Comparison of ENCODE assay signal across 8 cellular contexts in genomic region chr11:65857500-65858353, GRCh38. TPM values are rescaled to one million over a fixed set of nuclear protein-coding genes. Genes with fewer than 3 reads are reported as not detected.
DNase-seq lines count a peak whose midpoint lies in the region; ATAC-seq and TF ChIP-seq lines count a peak whose summit lies in the region.

Gene CFL1, minus strand, starts transcription at chr11:65858180. Its CDS starts 81 bp downstream, at chr11:65858099.

- TF ChIP-seq CTCF in fibroblast of mammary gland (conservative IDR thresholded peaks at IDR 0.05; ENCODE audit: control insufficient read depth, insufficient read depth, low read depth, low read length) = no peak

- TF ChIP-seq POLR2A in Raji (IDR thresholded peaks at IDR 0.05; ENCODE audit: insufficient read depth, low read depth, low read length) = peak; percentile 97

- H3K36me3 Mint-ChIP-seq in activated T-helper 2 cell treated with anti-CD3 and anti-CD28 coated beads, Interferon-gamma antibody, Interleukin-2, Interleukin-4, amounts not matched to agents 10 μg/mL and 5 μg/mL and 100 μg/mL, durations not matched to agents 14 hours and 24 hours and 36 hours (ENCODE audit: low read depth) = peaks cover 61% of the 10 kb centered on the region
- H3K36me3 Mint-ChIP-seq in natural killer cell treated with Interleukin-12 subunit alpha and Interleukin-12 subunit beta and Interleukin-15 and Interleukin-18, amount 100 ng/mL, for 72 hours = peaks cover 29% of the 10 kb centered on the region

- intact Hi-C loops in activated T-helper 2 cell treated with anti-CD3 and anti-CD28 coated beads, Interferon-gamma antibody, Interleukin-2, Interleukin-4, amounts not matched to agents 10 μg/mL and 5 μg/mL and 100 μg/mL, durations not matched to agents 14 hours and 24 hours and 36 hours (cut with micrococcal nuclease) = loop anchor here (1.0 to 10.0 kb wide), 5 partner anchors 33 to 773 kb away; partner anchors contain the start of genes CCDC85B, CDCA5, EHBP1L1 and FAM89B

- DNase-seq in DMS79 treated with DMSO at 0.1 percent for 48 hours (lab: John Stamatoyannopoulos, UW) = peak; percentile 92
- peak; percentile 96 to 97 for DNase-seq in Kasumi-1 (lab: John Stamatoyannopoulos, UW)
- DNase-seq in activated T-helper 2 cell treated with anti-CD3 and anti-CD28 coated beads, Interferon-gamma antibody, Interleukin-2, Interleukin-4, amounts not matched to agents 10 μg/mL and 5 μg/mL and 100 μg/mL, durations not matched to agents 14 hours and 24 hours and 36 hours (ENCODE audit: low spot score) = peak; percentile 98
- peak; percentile 95 for DNase-seq in fibroblast of mammary gland (ENCODE audit: low read depth)
- peak; percentile 99 for DNase-seq in natural killer cell treated with Interleukin-12 subunit alpha and Interleukin-12 subunit beta and Interleukin-15 and Interleukin-18, amount 100 ng/mL, for 72 hours (ENCODE audit: low spot score)
- DNase-seq in stimulated activated naive CD4-positive, alpha-beta T cell treated with Interleukin-2 at 50 U/mL for 16 hours (lab: John Stamatoyannopoulos, UW) = peak; percentile 97

- peaks cover 33% of the 10 kb centered on the region for H3K4me1 Mint-ChIP-seq in activated T-helper 2 cell treated with anti-CD3 and anti-CD28 coated beads, Interferon-gamma antibody, Interleukin-2, Interleukin-4, amounts not matched to agents 10 μg/mL and 5 μg/mL and 100 μg/mL, durations not matched to agents 14 hours and 24 hours and 36 hours (ENCODE audit: low read depth)
- peaks cover 55 to 63% of the 10 kb centered on the region in 2 donors for H3K4me1 Mint-ChIP-seq in natural killer cell treated with Interleukin-12 subunit alpha and Interleukin-12 subunit beta and Interleukin-15 and Interleukin-18, amount 100 ng/mL, for 72 hours (ENCODE audit: low read depth in 2 of 2)

- H3K9me3 Mint-ChIP-seq in activated T-helper 2 cell treated with anti-CD3 and anti-CD28 coated beads, Interferon-gamma antibody, Interleukin-2, Interleukin-4, amounts not matched to agents 10 μg/mL and 5 μg/mL and 100 μg/mL, durations not matched to agents 14 hours and 24 hours and 36 hours = no peaks in the 10 kb centered on the region
- H3K9me3 Mint-ChIP-seq in natural killer cell treated with Interleukin-12 subunit alpha and Interleukin-12 subunit beta and Interleukin-15 and Interleukin-18, amount 100 ng/mL, for 72 hours = no peaks in the 10 kb centered on the region

- H3K27me3 Mint-ChIP-seq in activated T-helper 2 cell treated with anti-CD3 and anti-CD28 coated beads, Interferon-gamma antibody, Interleukin-2, Interleukin-4, amounts not matched to agents 10 μg/mL and 5 μg/mL and 100 μg/mL, durations not matched to agents 14 hours and 24 hours and 36 hours (ENCODE audit: low read depth) = no peaks in the 10 kb centered on the region
- H3K27me3 Mint-ChIP-seq in natural killer cell treated with Interleukin-12 subunit alpha and Interleukin-12 subunit beta and Interleukin-15 and Interleukin-18, amount 100 ng/mL, for 72 hours = no peaks in the 10 kb centered on the region

- peak; percentile 48 for ATAC-seq in GM21825 (IDR thresholded peaks at IDR 0.05; ENCODE audit: unreplicated experiment)
- ATAC-seq in natural killer cell treated with Interleukin-12 subunit alpha and Interleukin-12 subunit beta and Interleukin-15 and Interleukin-18, amount 100 ng/mL, for 72 hours = peak; percentile 79 to 84

- H3K4me3 ChIP-seq in fibroblast of mammary gland (ENCODE audit: control insufficient read depth, low read depth, low read length) = peak within 1 kb of the TSS; percentile 94

- H3K27ac Mint-ChIP-seq in activated T-helper 2 cell treated with anti-CD3 and anti-CD28 coated beads, Interferon-gamma antibody, Interleukin-2, Interleukin-4, amounts not matched to agents 10 μg/mL and 5 μg/mL and 100 μg/mL, durations not matched to agents 14 hours and 24 hours and 36 hours = peak within 1 kb of the TSS; percentile 97
- peak within 1 kb of the TSS; percentile 97 for H3K27ac Mint-ChIP-seq in natural killer cell treated with Interleukin-12 subunit alpha and Interleukin-12 subunit beta and Interleukin-15 and Interleukin-18, amount 100 ng/mL, for 72 hours

- peak within 1 kb of the TSS; percentile 94 for H3K4me3 Mint-ChIP-seq in activated T-helper 2 cell treated with anti-CD3 and anti-CD28 coated beads, Interferon-gamma antibody, Interleukin-2, Interleukin-4, amounts not matched to agents 10 μg/mL and 5 μg/mL and 100 μg/mL, durations not matched to agents 14 hours and 24 hours and 36 hours (ENCODE audit: low read depth)
- peak within 1 kb of the TSS; percentile 98 for H3K4me3 Mint-ChIP-seq in natural killer cell treated with Interleukin-12 subunit alpha and Interleukin-12 subunit beta and Interleukin-15 and Interleukin-18, amount 100 ng/mL, for 72 hours

RNA-seq across cellular contexts. Expression of gene CFL1, which starts in this region (rescaled TPM):
- 1,155 and 1,184 TPM in 2 replicates for total RNA-seq in activated T-helper 2 cell treated with anti-CD3 and anti-CD28 coated beads, Interferon-gamma antibody, Interleukin-2, Interleukin-4, amounts not matched to agents 10 μg/mL and 5 μg/mL and 100 μg/mL, durations not matched to agents 14 hours and 24 hours and 36 hours
- total RNA-seq in natural killer cell treated with Interleukin-12 subunit alpha and Interleukin-12 subunit beta and Interleukin-15 and Interleukin-18, amount 100 ng/mL, for 72 hours = 1,000 to 10,000 TPM; 1,401 to 1,644 TPM

Comparison
In these comparisons a context has a peak if more than half of its experiments do, and no peak if none do; other contexts are left out.
1. Peak in every context shown above with its lines: DNase-seq, ATAC-seq and H3K4me3 ChIP-seq.